ENCODE assay signal across 1 cellular context in genomic region chr16:46687486-46687885, GRCh38.
TF ChIP-seq lines count a peak whose summit lies in the region.

No MANE protein-coding gene starts in this region.

TF ChIP-seq in endothelial cell of umbilical vein, 7 proteins besides CTCF, POLR2A, EP300 and RAD21:
- TF ChIP-seq POLR2AphosphoS5 (IDR thresholded peaks at IDR 0.05; ENCODE audit: insufficient read depth, low read depth, low read length) = no peak
- TF ChIP-seq FOS (IDR thresholded peaks at IDR 0.05; ENCODE audit: borderline replicate concordance, insufficient read depth, low read length) = no peak
- TF ChIP-seq MAX (IDR thresholded peaks at IDR 0.05; ENCODE audit: insufficient read depth, insufficient read length) = no peak
- TF ChIP-seq JUN (IDR thresholded peaks at IDR 0.05; ENCODE audit: borderline replicate concordance, insufficient read depth, insufficient read length, low read depth) = no peak
- TF ChIP-seq EZH2 (IDR thresholded peaks at IDR 0.05; ENCODE audit: borderline replicate concordance, low read depth, low read length, severe bottlenecking) = no peak
- no peak for TF ChIP-seq MYC (IDR thresholded peaks at IDR 0.05; ENCODE audit: low read depth, low read length)
- no peak for TF ChIP-seq GATA2 (IDR thresholded peaks at IDR 0.05; ENCODE audit: insufficient read depth, insufficient read length, low read depth, low read length)
